Comparison of ENCODE assay signal across 8 cellular contexts in genomic region chrX:49268702-49269009, GRCh38. TPM values are rescaled to one million over a fixed set of nuclear protein-coding genes. Genes with fewer than 3 reads are reported as not detected.
DNase-seq lines count a peak whose midpoint lies in the region; ATAC-seq, FAIRE-seq and TF ChIP-seq lines count a peak whose summit lies in the region.

No MANE protein-coding gene starts in this region.

- no peaks in the 10 kb centered on the region for H3K36me3 ChIP-seq in right lobe of liver
- no peaks in the 10 kb centered on the region for H3K36me3 ChIP-seq in tibial nerve

- no peak for ATAC-seq in activated T-cell treated with anti-CD3 and anti-CD28 coated beads, Interleukin-2, amount 50 U/mL, for 4 hours
- ATAC-seq in right lobe of liver (no peak), GM19328 (IDR thresholded peaks at IDR 0.05; ENCODE audit: unreplicated experiment) (no peak), HG03025 (IDR thresholded peaks at IDR 0.05; ENCODE audit: low FRiP score, unreplicated experiment) (no peak)

- H3K36me3 Mint-ChIP-seq in activated T-cell treated with anti-CD3 and anti-CD28 coated beads, Interleukin-2, amount 50 U/mL, for 4 hours (ENCODE audit: insufficient read depth) = peaks cover 5% of the 10 kb centered on the region

- no peak for TF ChIP-seq EP300 in tibial nerve (IDR thresholded peaks at IDR 0.05)

- H3K4me1 ChIP-seq in right lobe of liver (peaks cover 0 to 15% (median 0%) of the 10 kb centered on the region in 4 donors), tibial nerve (peaks cover 0 to 33% (median 18%) of the 10 kb centered on the region in 4 donors)

- H3K27me3 Mint-ChIP-seq in activated T-cell treated with anti-CD3 and anti-CD28 coated beads, Interleukin-2, amount 50 U/mL, for 4 hours (ENCODE audit: low read depth) = no peaks in the 10 kb centered on the region

- no peak for FAIRE-seq in GM12892 (lab: Jason Lieb, UNC)

- TF ChIP-seq CTCF in astrocyte of the cerebellum (IDR thresholded peaks at IDR 0.05; ENCODE audit: low read depth, low read length, missing control alignments) = no peak
- TF ChIP-seq CTCF in right lobe of liver (IDR thresholded peaks at IDR 0.05) = no peak
- no peak for TF ChIP-seq CTCF in tibial nerve (IDR thresholded peaks at IDR 0.05)

- intact Hi-C loops in right lobe of liver (cut with DNase I) = no loop called here

- in situ Hi-C loops in astrocyte of the cerebellum (cut with HindIII; ENCODE audit: low sequenced_read_pairs) = no loop called here

- 21% methylated on average over 3 of the region's 4 CpGs for WGBS in right lobe of liver (ENCODE audit: insufficient coverage, low coverage, low lambda C conversion rate, missing lambda C conversion rate)
- WGBS in tibial nerve, 2 donors = 2 to 43% methylated on average over 4 of the region's 4 CpGs

- H3K9me3 ChIP-seq in right lobe of liver (no peaks in the 10 kb centered on the region), tibial nerve (no peaks in the 10 kb centered on the region)

- peaks cover 45% of the 10 kb centered on the region for H3K4me1 Mint-ChIP-seq in activated T-cell treated with anti-CD3 and anti-CD28 coated beads, Interleukin-2, amount 50 U/mL, for 4 hours (ENCODE audit: low read depth)

- H3K27me3 ChIP-seq in right lobe of liver = no peaks in the 10 kb centered on the region
- H3K27me3 ChIP-seq in tibial nerve = no peaks in the 10 kb centered on the region

- peak overlapping the region; percentile 45 to 91 (median 68) for H3K27ac ChIP-seq in right lobe of liver
- H3K27ac ChIP-seq in tibial nerve = peak overlapping the region; percentile 75 to 97 (median 92)

- TF ChIP-seq POLR2A in right lobe of liver (IDR thresholded peaks at IDR 0.05) (no peak), tibial nerve (IDR thresholded peaks at IDR 0.05) (no peak), GM12892 (IDR thresholded peaks at IDR 0.05; ENCODE audit: low read depth, low read length) (no peak)

- DNase-seq in activated T-cell treated with anti-CD3 and anti-CD28 coated beads, Interleukin-2, amount 50 U/mL, for 4 hours = no peak
- no peak for DNase-seq in activated T-cell treated with anti-CD3 and anti-CD28 coated beads, Interleukin-2, amount 50 U/mL, for 48 hours
- DNase-seq in astrocyte of the cerebellum (ENCODE audit: low read depth) (no peak), right lobe of liver (no peak), tibial nerve (ENCODE audit: low spot score in 2 of 2) (no peak), GM12892 (ENCODE audit: insufficient read length) (no peak)

- H3K4me3 Mint-ChIP-seq in activated T-cell treated with anti-CD3 and anti-CD28 coated beads, Interleukin-2, amount 50 U/mL, for 4 hours = peak overlapping the region; percentile 87

- H3K9me3 Mint-ChIP-seq in activated T-cell treated with anti-CD3 and anti-CD28 coated beads, Interleukin-2, amount 50 U/mL, for 4 hours = no peaks in the 10 kb centered on the region

- H3K4me3 ChIP-seq in astrocyte of the cerebellum (ENCODE audit: low read depth, low read length) (peak overlapping the region; percentile 49), right lobe of liver (peak overlapping the region; percentile 26 to 70 (median 28)), tibial nerve (peak overlapping the region; percentile 5 to 87 (median 72))

RNA-seq across cellular contexts. Expression of gene PPP1R3F, which starts 0.9 kb away (rescaled TPM):
- total RNA-seq in activated T-cell treated with anti-CD3 and anti-CD28 coated beads, Interleukin-2, amount 50 U/mL, for 4 hours = 1 to 10 TPM; 2.4 to 3.4 (median 3.1) TPM
- total RNA-seq in right lobe of liver (1 to 10 TPM; 1.6 to 4.0 (median 2.2) TPM), tibial nerve (10 to 100 TPM; 20.9 to 36.9 (median 27.1) TPM)
- 0.74 TPM for polyA plus RNA-seq in GM12892 (2012; ENCODE audit: missing spikeins)

RNA-seq across cellular contexts. Expression of gene FOXP3, which starts 4.1 kb away (rescaled TPM):
- 10 to 100 TPM; 14.7 to 18.5 (median 16.1) TPM for total RNA-seq in activated T-cell treated with anti-CD3 and anti-CD28 coated beads, Interleukin-2, amount 50 U/mL, for 4 hours
- 1 to 10 TPM in 1 of 6 experiments, under 1 TPM in 5; 0.18 to 1.2 (median 0.32) TPM for total RNA-seq in right lobe of liver
- total RNA-seq in tibial nerve = under 1 TPM in 2 of 4 donors, not detected in 2; 0.20 to 0.42 TPM
- polyA plus RNA-seq in GM12892 (2012; ENCODE audit: missing spikeins) = not detected

RNA-seq across cellular contexts. Expression of gene CCDC22, which starts 33.4 kb away (rescaled TPM):
- total RNA-seq in activated T-cell treated with anti-CD3 and anti-CD28 coated beads, Interleukin-2, amount 50 U/mL, for 4 hours = 10 to 100 TPM; 22.7 to 23.4 (median 22.8) TPM
- total RNA-seq in right lobe of liver = 10 to 100 TPM in 1 of 6 experiments, 1 to 10 TPM in 5; 7.7 to 10.9 (median 8.7) TPM
- 10 to 100 TPM; 10.5 to 20.7 (median 12.0) TPM for total RNA-seq in tibial nerve
- 7.3 TPM for polyA plus RNA-seq in GM12892 (2012; ENCODE audit: missing spikeins)

RNA-seq across cellular contexts. Expression of gene GAGE10, which starts 34.8 kb away (rescaled TPM):
- total RNA-seq in activated T-cell treated with anti-CD3 and anti-CD28 coated beads, Interleukin-2, amount 50 U/mL, for 4 hours = not detected
- total RNA-seq in right lobe of liver (not detected), tibial nerve (not detected)
- polyA plus RNA-seq in GM12892 (2012; ENCODE audit: missing spikeins) = not detected

RNA-seq across cellular contexts. Expression of gene CACNA1F, which starts 35.5 kb away (rescaled TPM):
- total RNA-seq in activated T-cell treated with anti-CD3 and anti-CD28 coated beads, Interleukin-2, amount 50 U/mL, for 4 hours = under 1 TPM in 2 of 3 donors, not detected in 1; 0.13 to 0.19 TPM
- total RNA-seq in right lobe of liver = under 1 TPM in 1 of 6 experiments, not detected in 5; 0.06 TPM
- total RNA-seq in tibial nerve = 1 to 10 TPM in 1 of 4 donors, under 1 TPM in 3; under 0.01 to 1.0 (median 0.40) TPM
- 0.17 TPM for polyA plus RNA-seq in GM12892 (2012; ENCODE audit: missing spikeins)

Comparison
In these comparisons a context has a peak if more than half of its experiments do, and no peak if none do; other contexts are left out.
1. RNA of gene PPP1R3F, which starts 0.9 kb away (total RNA-seq): 20.9 to 36.9 TPM in tibial nerve; 2.4 to 3.4 TPM in activated T-cell treated with anti-CD3 and anti-CD28 coated beads, Interleukin-2, amount 50 U/mL, for 4 hours and 1.6 to 4.0 TPM in right lobe of liver; every median in the first group is over 4 times any median in the second.
2. RNA of gene FOXP3, which starts 4.1 kb away (total RNA-seq): 14.7 to 18.5 TPM in activated T-cell treated with anti-CD3 and anti-CD28 coated beads, Interleukin-2, amount 50 U/mL, for 4 hours; 0.18 to 1.2 TPM in right lobe of liver and 0.20 to 0.42 TPM in tibial nerve; every median in the first group is over 4 times any median in the second.
3. Peak in every context shown above with its lines, with median percentiles within 50 percentile points of each other: H3K4me3 ChIP-seq.